ENCODE assay signal across 8 cellular contexts in the genomic region with DNA sequence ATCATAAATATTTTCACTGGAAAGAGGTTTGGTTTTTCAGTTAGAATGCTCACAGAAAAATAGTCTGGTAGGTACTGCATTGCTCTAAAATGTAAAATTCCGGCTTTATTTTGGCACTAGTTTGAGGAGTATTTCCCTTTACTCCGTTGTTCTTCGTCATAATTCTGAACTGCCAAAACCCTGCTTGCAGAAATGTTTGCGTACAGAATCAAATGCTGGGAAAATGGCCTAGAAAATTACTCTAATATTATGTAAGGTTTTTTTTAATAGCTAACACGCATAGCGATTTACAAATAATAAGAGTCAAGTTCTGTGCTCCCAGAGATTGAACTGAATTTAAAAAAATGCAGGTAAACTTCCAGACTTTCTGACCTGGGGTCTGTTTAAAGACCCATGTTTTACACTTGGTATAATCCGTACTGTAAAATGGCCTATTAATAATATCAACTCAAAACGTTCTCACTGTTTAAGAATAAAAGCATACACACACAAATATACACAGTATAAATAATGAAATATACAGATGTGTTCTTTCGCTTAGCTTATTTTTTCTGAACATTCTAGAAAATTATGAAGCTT. TPM values are rescaled to one million over a fixed set of nuclear protein-coding genes. Genes with fewer than 3 reads are reported as not detected.
DNase-seq lines count a peak whose midpoint lies in the region; ATAC-seq and TF ChIP-seq lines count a peak whose summit lies in the region.

No MANE protein-coding gene starts in this region.

- peak overlapping the region; percentile 76 for H3K4me3 Mint-ChIP-seq in activated B cell treated with CpG ODN at 0.5 μM for 24 hours

- H3K9me3 ChIP-seq in gastroesophageal sphincter, result no peaks in the 10 kb centered on the region
- H3K9me3 ChIP-seq in spleen, result no peaks in the 10 kb centered on the region

- CTCF ChIA-PET in activated B cell treated with CpG ODN at 0.5 μM for 24 hours (lab: Charles Lee), result interaction anchor here (0.7 kb wide), 1 partner anchor 47 kb away, joined by 3 read pairs; no protein-coding TSS in a partner anchor

- DNase-seq in DMS79 treated with DMSO at 0.1 percent for 48 hours (lab: John Stamatoyannopoulos, UW), result peak; percentile 35
- no peak for DNase-seq in DMS79 (lab: John Stamatoyannopoulos, UW)
- no peak for DNase-seq in activated B cell treated with CpG ODN at 0.5 μM for 24 hours
- DNase-seq in spleen, result no peak
- no peak for DNase-seq in cortex of kidney (lab: John Stamatoyannopoulos, UW)

- TF ChIP-seq CTCF in activated B cell treated with CpG ODN at 0.5 μM for 24 hours (IDR thresholded peaks at IDR 0.05) (no peak), gastroesophageal sphincter (IDR thresholded peaks at IDR 0.05) (no peak), spleen (IDR thresholded peaks at IDR 0.05 in 8 of 11, conservative IDR thresholded peaks at IDR 0.05 in 3 of 11) (no peak)

- H3K4me1 ChIP-seq in gastroesophageal sphincter (peaks cover 2 to 24% (median 3%) of the 10 kb centered on the region in 3 donors), spleen (peaks cover 0 to 17% (median 13%) of the 10 kb centered on the region in 6 donors)

- 51 to 65% methylated on average over 9 of the region's 9 CpGs for WGBS in gastroesophageal sphincter (ENCODE audit: low coverage in 1 of 2), 2 donors
- WGBS in spleen, 5 donors, result 84 to 88% (median 86%) methylated on average over 9 of the region's 9 CpGs

- POLR2A ChIA-PET in activated B cell treated with CpG ODN at 0.5 μM for 24 hours (lab: Charles Lee), result no interaction called here

- H3K27me3 ChIP-seq in gastroesophageal sphincter, result no peaks in the 10 kb centered on the region
- H3K27me3 ChIP-seq in spleen (replicated peaks in 1 of 7), result peaks cover 0 to 19% (median 5%) of the 10 kb centered on the region in 7 donors

- TF ChIP-seq POLR2A in gastroesophageal sphincter (IDR thresholded peaks at IDR 0.05) (no peak), spleen (IDR thresholded peaks at IDR 0.05) (no peak)

- intact Hi-C loops in activated B cell treated with CpG ODN at 0.5 μM for 24 hours (cut with micrococcal nuclease), result loop anchor here (2.0 to 10.0 kb wide), 5 partner anchors 371 to 1083 kb away; partner anchors contain the start of genes ELMO1, HERPUD2 and SEPTIN7
- intact Hi-C loops in spleen (cut with DNase I; ENCODE audit: low total_unique reads), result no loop called here

- H3K36me3 ChIP-seq in gastroesophageal sphincter (no peaks in the 10 kb centered on the region), spleen (no peaks in the 10 kb centered on the region)

- peaks cover 6% of the 10 kb centered on the region for H3K27me3 Mint-ChIP-seq in activated B cell treated with CpG ODN at 0.5 μM for 24 hours

- H3K9me3 Mint-ChIP-seq in activated B cell treated with CpG ODN at 0.5 μM for 24 hours, result no peaks in the 10 kb centered on the region

- H3K27ac ChIP-seq in gastroesophageal sphincter, result peak overlapping the region in 3 of 4 donors; percentile 79 to 90 (median 86)
- no peak overlapping the region for H3K27ac ChIP-seq in spleen

- no peak for TF ChIP-seq EP300 in gastroesophageal sphincter (IDR thresholded peaks at IDR 0.05)

- ATAC-seq in activated B cell treated with CpG ODN at 0.5 μM for 24 hours (ENCODE audit: low read depth) (no peak), gastroesophageal sphincter (no peak), HG03354 (IDR thresholded peaks at IDR 0.05; ENCODE audit: poor library complexity, severe bottlenecking, unreplicated experiment) (no peak), HG03108 (IDR thresholded peaks at IDR 0.05; ENCODE audit: unreplicated experiment) (no peak)

- H3K4me1 Mint-ChIP-seq in activated B cell treated with CpG ODN at 0.5 μM for 24 hours, result peaks cover 5% of the 10 kb centered on the region

- H3K4me3 ChIP-seq in gastroesophageal sphincter (peak overlapping the region; percentile 85 to 93), spleen (peak overlapping the region in 6 of 8 donors; percentile 64 to 84 (median 72))

- H3K27ac Mint-ChIP-seq in activated B cell treated with CpG ODN at 0.5 μM for 24 hours, result no peak overlapping the region

- H3K36me3 Mint-ChIP-seq in activated B cell treated with CpG ODN at 0.5 μM for 24 hours (ENCODE audit: low read depth), result no peaks in the 10 kb centered on the region

RNA-seq across cellular contexts. Expression of gene ANLN, which starts 23.6 kb away (rescaled TPM):
- total RNA-seq in activated B cell treated with CpG ODN at 0.5 μM for 24 hours (0.29 and 0.73 TPM in 2 replicates), gastroesophageal sphincter (10 to 100 TPM in 3 of 4 donors, 1 to 10 TPM in 1; 2.8 to 20.7 (median 13.9) TPM), spleen (10 to 100 TPM in 2 of 7 donors, 1 to 10 TPM in 5; 1.7 to 14.9 (median 5.1) TPM)
- 1 to 10 TPM in 2 of 3 donors, under 1 TPM in 1; 0.91 to 2.1 (median 1.4) TPM for polyA plus RNA-seq in spleen

Comparison
In these comparisons a context has a peak if more than half of its experiments do, and no peak if none do; other contexts are left out.
1. H3K27ac ChIP-seq: peak in gastroesophageal sphincter (3 of 4); none in spleen (0 of 8).